Comparison of ENCODE assay signal across 15 cellular contexts in the genomic region with DNA sequence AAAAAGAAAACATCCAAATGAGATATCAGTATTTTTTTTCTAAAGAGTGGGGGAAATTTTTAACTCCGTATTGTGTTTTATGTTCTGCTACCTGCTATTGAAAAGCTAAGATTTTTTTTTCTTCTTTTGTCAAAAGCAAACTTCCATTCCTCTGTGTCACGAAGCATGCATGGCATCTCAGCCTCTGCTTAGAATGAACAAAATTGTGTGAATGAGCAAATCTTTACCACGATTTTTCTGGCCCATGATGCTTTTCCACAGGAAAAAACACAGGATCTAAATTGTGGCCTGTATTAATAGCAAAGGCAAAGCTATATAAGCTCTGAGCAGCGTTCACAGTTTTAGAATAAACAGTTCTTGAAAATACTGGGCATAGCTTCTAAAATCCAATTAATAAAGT.
A peak's percentile ranks its signal among the peaks of the same experiment; 100 is the strongest.
DNase-seq lines count a peak whose midpoint lies in the region; ATAC-seq, FAIRE-seq and TF ChIP-seq lines count a peak whose summit lies in the region.
"Had no signal": no experiment of that assay in that cellular context is flagged by ENCODE, and none has a peak within 500 bp of the region (broad histone marks: within the 10 kb centered on the region; RNA-seq: fewer than 3 reads in every experiment).

No MANE protein-coding gene starts in this region.

- H3K9me3 ChIP-seq in fibroblast of lung (ENCODE audit: control insufficient read depth, insufficient read depth, low read depth, low read length) (no peaks in the 10 kb centered on the region), neuronal stem cell (replicated peaks in 1 of 2; ENCODE audit: control insufficient read depth in 2 of 2, insufficient read depth in 1 of 2, low read depth in 1 of 2, low read length in 2 of 2) (no peaks in the 10 kb centered on the region), ovary (no peaks in the 10 kb centered on the region)
- H3K9me3 ChIP-seq: BLaER1, mucosa of descending colon, thoracic aorta had no signal

- DNase-seq in GM12865 (ENCODE audit: low read depth), result no peak
- peak; percentile 47 to 82 for DNase-seq in fibroblast of lung (ENCODE audit: low read depth in 2 of 2)
- no peak for DNase-seq in neuronal stem cell (ENCODE audit: low spot score)
- DNase-seq in D341Med (ENCODE audit: low spot score), result no peak
- no peak for DNase-seq in stimulated activated CD4-positive, alpha-beta T cell treated with anti-CD3 and anti-CD28 coated beads, Interleukin-2, amount 100 ng/mL, for 48 hours
- no peak for DNase-seq in GM19239 (ENCODE audit: insufficient read length, low spot score)
- DNase-seq in ovary, result no peak
- DNase-seq: activated CD4-positive, alpha-beta memory T cell treated with anti-CD3 and anti-CD28 coated beads for 36 hours; activated T-cell treated with anti-CD3 and anti-CD28 coated beads, Interleukin-2, amount 50 U/mL, for 72 hours; KG1; mucosa of descending colon had no signal

- H3K79me2 ChIP-seq in fibroblast of lung (ENCODE audit: control insufficient read depth, insufficient read depth, low read length), result no peaks in the 10 kb centered on the region

- no peak overlapping the region for H3K9ac ChIP-seq in fibroblast of lung (ENCODE audit: insufficient read depth, low read length)
- H3K9ac ChIP-seq in neuronal stem cell (ENCODE audit: low read depth, low read length, poor library complexity), result no peak overlapping the region
- H3K9ac ChIP-seq: BLaER1 had no signal

- H3K23ac ChIP-seq in neuronal stem cell (ENCODE audit: low read depth, low read length, poor library complexity), result no peak overlapping the region

- no peak overlapping the region for H2BK120ac ChIP-seq in neuronal stem cell (ENCODE audit: low read depth, low read length)

- intact Hi-C loops in ovary (cut with DNase I), result no loop called here

- H4K20me1 ChIP-seq in fibroblast of lung (ENCODE audit: control insufficient read depth, extremely low read depth, insufficient read depth, low read length), result no peaks in the 10 kb centered on the region
- H4K20me1 ChIP-seq: BLaER1 had no signal

- no peak for TF ChIP-seq POLR2A in ovary (IDR thresholded peaks at IDR 0.05)

- H3K14ac ChIP-seq in neuronal stem cell (ENCODE audit: low read length), result no peak overlapping the region

- TF ChIP-seq CTCF in GM12865 (IDR thresholded peaks at IDR 0.05; ENCODE audit: insufficient read depth, low read depth, low read length, missing control alignments), result no peak
- no peak for TF ChIP-seq CTCF in fibroblast of lung (conservative IDR thresholded peaks at IDR 0.05 in 1 of 2, IDR thresholded peaks at IDR 0.05 in 1 of 2; ENCODE audit: low read depth in 1 of 2, low read length in 2 of 2)
- TF ChIP-seq CTCF in ovary (IDR thresholded peaks at IDR 0.05), result no peak

- H2AFZ ChIP-seq in fibroblast of lung (ENCODE audit: low read length) (peak overlapping the region; percentile 43), neuronal stem cell (ENCODE audit: low read length) (peak overlapping the region; percentile 76)

- no peak overlapping the region for H2BK15ac ChIP-seq in neuronal stem cell (ENCODE audit: low read length)

- H3K27ac ChIP-seq in fibroblast of lung (ENCODE audit: insufficient read depth, low read length), result peak overlapping the region; percentile 61
- H3K27ac ChIP-seq in neuronal stem cell (replicated peaks; ENCODE audit: low read length), result no peak overlapping the region
- H3K27ac ChIP-seq in ovary, result no peak overlapping the region
- H3K27ac ChIP-seq: BLaER1, thoracic aorta had no signal

- no peak overlapping the region for H2BK12ac ChIP-seq in neuronal stem cell (ENCODE audit: low read length)

- peak overlapping the region; percentile 61 for H3K4me2 ChIP-seq in fibroblast of lung (ENCODE audit: extremely low read depth, insufficient read depth, low read length)
- no peak overlapping the region for H3K4me2 ChIP-seq in neuronal stem cell (ENCODE audit: insufficient read depth, low read length, poor library complexity, severe bottlenecking)
- H3K4me2 ChIP-seq: BLaER1 had no signal

- no CpG with 5 or more reads among the region's 4 CpGs for WGBS in neuronal stem cell (ENCODE audit: extremely low coverage in 2 of 2, insufficient read length in 2 of 2, insufficient replicate concordance in 1 of 2), 2 donors
- WGBS in ovary, 3 donors, result 60 to 72% (median 70%) methylated on average over 4 of the region's 4 CpGs

- no peak overlapping the region for H2BK5ac ChIP-seq in neuronal stem cell (ENCODE audit: low read length)

- no peak for TF ChIP-seq EP300 in ovary (IDR thresholded peaks at IDR 0.05)

- H4K8ac ChIP-seq in neuronal stem cell (ENCODE audit: low read depth, low read length), result no peak overlapping the region

- no peak overlapping the region for H3K18ac ChIP-seq in neuronal stem cell (ENCODE audit: low read length)

- no peak overlapping the region for H3K4ac ChIP-seq in neuronal stem cell (ENCODE audit: low read length)

- FAIRE-seq in GM19239 (lab: Jason Lieb, UNC), result no peak

- peak overlapping the region; percentile 12 for H3K4me3 ChIP-seq in GM12865 (ENCODE audit: low read depth, low read length)
- no peak overlapping the region for H3K4me3 ChIP-seq in fibroblast of lung (replicated peaks in 1 of 4; ENCODE audit: control extremely low read depth in 1 of 4, insufficient read depth in 1 of 4, low read depth in 3 of 4, low read length in 4 of 4)
- H3K4me3 ChIP-seq in neuronal stem cell (ENCODE audit: low read length in 2 of 2), result no peak overlapping the region
- H3K4me3 ChIP-seq in ovary, result no peak overlapping the region
- H3K4me3 ChIP-seq: BLaER1, mucosa of descending colon, skin epidermis, thoracic aorta had no signal

- no peaks in the 10 kb centered on the region for H3K27me3 ChIP-seq in fibroblast of lung (ENCODE audit: control insufficient read depth, insufficient read depth, low read length)
- no peaks in the 10 kb centered on the region for H3K27me3 ChIP-seq in neuronal stem cell (ENCODE audit: control insufficient read depth in 3 of 3, insufficient read depth in 3 of 3, low read depth in 1 of 3, low read length in 3 of 3)
- H3K27me3 ChIP-seq in ovary, result no peaks in the 10 kb centered on the region
- H3K27me3 ChIP-seq: BLaER1 had no signal

- peak; percentile 47; the same call in 2 of the 3 replicates for ATAC-seq in SK-N-SH treated with all-trans-retinoic acid at 6 μM for 48 hours
- ATAC-seq: activated T-cell treated with anti-CD3 and anti-CD28 coated beads, Interleukin-2, amount 50 U/mL, for 72 hours had no signal

- H3K79me1 ChIP-seq in neuronal stem cell (ENCODE audit: low read depth, low read length), result no peaks in the 10 kb centered on the region

- no peak overlapping the region for H2AK5ac ChIP-seq in neuronal stem cell (ENCODE audit: low read depth, low read length)

- H3K4me1 ChIP-seq in fibroblast of lung (ENCODE audit: control insufficient read depth, extremely low read depth, insufficient read depth, low read length) (peaks cover 15% of the 10 kb centered on the region), neuronal stem cell (ENCODE audit: control insufficient read depth in 2 of 2, insufficient read depth in 1 of 2, low read depth in 1 of 2, low read length in 2 of 2) (peaks cover 6 to 14% of the 10 kb centered on the region in 2 donors), ovary (ENCODE audit: insufficient read depth) (no peaks in the 10 kb centered on the region)
- H3K4me1 ChIP-seq: BLaER1 had no signal

- no peaks in the 10 kb centered on the region for H3K36me3 ChIP-seq in fibroblast of lung (ENCODE audit: control insufficient read depth, insufficient read depth, low read length)
- H3K36me3 ChIP-seq in neuronal stem cell (replicated peaks in 1 of 2; ENCODE audit: control insufficient read depth in 2 of 2, insufficient read depth in 2 of 2, low read length in 2 of 2), result no peaks in the 10 kb centered on the region
- H3K36me3 ChIP-seq in ovary, result no peaks in the 10 kb centered on the region
- H3K36me3 ChIP-seq: BLaER1, thoracic aorta had no signal

- H4K91ac ChIP-seq in neuronal stem cell (ENCODE audit: low read depth, low read length, poor library complexity), result no peak overlapping the region

TF ChIP-seq in SK-N-SH treated with all-trans-retinoic acid at 6 μM for 48 hours, 23 proteins besides CTCF, POLR2A, EP300 and RAD21 (continues in another document):
- TF ChIP-seq ARNTL (CRISPR knock-in tag; IDR thresholded peaks at IDR 0.05; ENCODE audit: borderline replicate concordance, low read depth) (no peak), CSDC2 (CRISPR knock-in tag; IDR thresholded peaks at IDR 0.05) (no peak), ZNF70 (CRISPR knock-in tag; IDR thresholded peaks at IDR 0.05) (no peak), ZFP30 (CRISPR knock-in tag; IDR thresholded peaks at IDR 0.05) (no peak)
- TF ChIP-seq, protein P1, sequence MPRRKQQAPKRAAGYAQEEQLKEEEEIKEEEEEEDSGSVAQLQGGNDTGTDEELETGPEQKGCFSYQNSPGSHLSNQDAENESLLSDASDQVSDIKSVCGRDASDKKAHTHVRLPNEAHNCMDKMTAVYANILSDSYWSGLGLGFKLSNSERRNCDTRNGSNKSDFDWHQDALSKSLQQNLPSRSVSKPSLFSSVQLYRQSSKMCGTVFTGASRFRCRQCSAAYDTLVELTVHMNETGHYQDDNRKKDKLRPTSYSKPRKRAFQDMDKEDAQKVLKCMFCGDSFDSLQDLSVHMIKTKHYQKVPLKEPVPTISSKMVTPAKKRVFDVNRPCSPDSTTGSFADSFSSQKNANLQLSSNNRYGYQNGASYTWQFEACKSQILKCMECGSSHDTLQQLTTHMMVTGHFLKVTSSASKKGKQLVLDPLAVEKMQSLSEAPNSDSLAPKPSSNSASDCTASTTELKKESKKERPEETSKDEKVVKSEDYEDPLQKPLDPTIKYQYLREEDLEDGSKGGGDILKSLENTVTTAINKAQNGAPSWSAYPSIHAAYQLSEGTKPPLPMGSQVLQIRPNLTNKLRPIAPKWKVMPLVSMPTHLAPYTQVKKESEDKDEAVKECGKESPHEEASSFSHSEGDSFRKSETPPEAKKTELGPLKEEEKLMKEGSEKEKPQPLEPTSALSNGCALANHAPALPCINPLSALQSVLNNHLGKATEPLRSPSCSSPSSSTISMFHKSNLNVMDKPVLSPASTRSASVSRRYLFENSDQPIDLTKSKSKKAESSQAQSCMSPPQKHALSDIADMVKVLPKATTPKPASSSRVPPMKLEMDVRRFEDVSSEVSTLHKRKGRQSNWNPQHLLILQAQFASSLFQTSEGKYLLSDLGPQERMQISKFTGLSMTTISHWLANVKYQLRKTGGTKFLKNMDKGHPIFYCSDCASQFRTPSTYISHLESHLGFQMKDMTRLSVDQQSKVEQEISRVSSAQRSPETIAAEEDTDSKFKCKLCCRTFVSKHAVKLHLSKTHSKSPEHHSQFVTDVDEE (CRISPR knock-in tag; IDR thresholded peaks at IDR 0.05), result no peak
- TF ChIP-seq, protein P2, sequence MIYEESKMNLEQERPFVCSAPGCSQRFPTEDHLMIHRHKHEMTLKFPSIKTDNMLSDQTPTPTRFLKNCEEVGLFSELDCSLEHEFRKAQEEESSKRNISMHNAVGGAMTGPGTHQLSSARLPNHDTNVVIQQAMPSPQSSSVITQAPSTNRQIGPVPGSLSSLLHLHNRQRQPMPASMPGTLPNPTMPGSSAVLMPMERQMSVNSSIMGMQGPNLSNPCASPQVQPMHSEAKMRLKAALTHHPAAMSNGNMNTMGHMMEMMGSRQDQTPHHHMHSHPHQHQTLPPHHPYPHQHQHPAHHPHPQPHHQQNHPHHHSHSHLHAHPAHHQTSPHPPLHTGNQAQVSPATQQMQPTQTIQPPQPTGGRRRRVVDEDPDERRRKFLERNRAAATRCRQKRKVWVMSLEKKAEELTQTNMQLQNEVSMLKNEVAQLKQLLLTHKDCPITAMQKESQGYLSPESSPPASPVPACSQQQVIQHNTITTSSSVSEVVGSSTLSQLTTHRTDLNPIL (CRISPR knock-in tag; IDR thresholded peaks at IDR 0.05; ENCODE audit: low read depth), result no peak

Comparison
In these comparisons a context has a peak if more than half of its experiments do, and no peak if none do; other contexts are left out.
1. DNase-seq: peak in fibroblast of lung (2 of 2); none in GM12865 (single experiment), neuronal stem cell (single experiment), D341Med (single experiment), stimulated activated CD4-positive, alpha-beta T cell treated with anti-CD3 and anti-CD28 coated beads, Interleukin-2, amount 100 ng/mL, for 48 hours (0 of 2), GM19239 (single experiment) and ovary (0 of 5).